In genomic region chr17:56540791-56541190, GRCh38 we compare ENCODE assay signal across 33 cellular contexts. TPM values are rescaled to one million over a fixed set of nuclear protein-coding genes. Genes with fewer than 3 reads are reported as not detected.
DNase-seq lines count a peak whose midpoint lies in the region; ATAC-seq, FAIRE-seq and TF ChIP-seq lines count a peak whose summit lies in the region.
"Had no signal": no experiment of that assay in that cellular context is flagged by ENCODE, and none has a peak within 500 bp of the region (broad histone marks: within the 10 kb centered on the region; RNA-seq: fewer than 3 reads in every experiment).

No MANE protein-coding gene starts in this region.

- H3K4me3 ChIP-seq in AG10803 (ENCODE audit: low read length) (no peak overlapping the region), H1 (ENCODE audit: extremely low read depth in 1 of 4, insufficient read depth in 2 of 4, low read depth in 3 of 4, low read length in 4 of 4) (no peak overlapping the region)
- H3K4me3 ChIP-seq: A549, testis had no signal

- H2AFZ ChIP-seq in H1 (ENCODE audit: low read length), result no peak overlapping the region

- H3K9me3 Mint-ChIP-seq in mesothelial cell of epicardium, result peaks cover 9% of the 10 kb centered on the region

- H3K27me3 Mint-ChIP-seq in mesothelial cell of epicardium (ENCODE audit: low read depth), result no peaks in the 10 kb centered on the region

- CTCF ChIA-PET in H1 (lab: Charles Lee; ENCODE audit: partially characterized antibody), result no interaction called here

- no peak for TF ChIP-seq CTCF in AG10803 (conservative IDR thresholded peaks at IDR 0.05; ENCODE audit: low read length)
- no peak for TF ChIP-seq CTCF in H1 (IDR thresholded peaks at IDR 0.05; ENCODE audit: control extremely low read depth in 1 of 3, insufficient read depth in 1 of 3, low read depth in 1 of 3, low read length in 3 of 3)
- no peak for TF ChIP-seq CTCF in mesothelial cell of epicardium (IDR thresholded peaks at IDR 0.05; ENCODE audit: unreplicated experiment)

- H3K4me2 ChIP-seq in H1 (ENCODE audit: insufficient read depth in 1 of 2, low read depth in 2 of 2, low read length in 2 of 2), result no peak overlapping the region
- H3K4me2 ChIP-seq: A549 had no signal

- no peak for TF ChIP-seq RAD21 in H1 (IDR thresholded peaks at IDR 0.05 in 1 of 2, conservative IDR thresholded peaks at IDR 0.05 in 1 of 2; ENCODE audit: low read depth in 2 of 2, low read length in 2 of 2)

- H2BK12ac ChIP-seq in H1 (ENCODE audit: low read depth, low read length), result no peak overlapping the region

- H2BK5ac ChIP-seq in H1 (ENCODE audit: low read depth, low read length), result no peak overlapping the region

- H3K18ac ChIP-seq in H1 (ENCODE audit: extremely low read depth, low read length), result no peak overlapping the region

- no peak overlapping the region for H4K8ac ChIP-seq in H1 (ENCODE audit: extremely low read depth, insufficient read depth, low read length)

- H3K27ac Mint-ChIP-seq in mesothelial cell of epicardium, result peak overlapping the region; percentile 72
- H3K27ac Mint-ChIP-seq: activated CD8-positive, alpha-beta memory T cell treated with anti-CD3 and anti-CD28 coated beads, Interleukin-2, amount 10 ng/mL, durations not matched to agents 7 days and 5 days; memory B cell; naive thymus-derived CD4-positive, alpha-beta T cell had no signal

- H4K5ac ChIP-seq in H1 (ENCODE audit: insufficient read length, low read depth, low read length), result no peak overlapping the region

- no peak overlapping the region for H2BK120ac ChIP-seq in H1 (replicated peaks; ENCODE audit: low read depth, low read length)

- no peak for ATAC-seq in HG03175 (IDR thresholded peaks at IDR 0.05; ENCODE audit: unreplicated experiment)
- ATAC-seq: A549; activated CD8-positive, alpha-beta memory T cell treated with anti-CD3 and anti-CD28 coated beads, Interleukin-2, amount 10 ng/mL, durations not matched to agents 7 days and 5 days; left colon; naive thymus-derived CD4-positive, alpha-beta T cell had no signal

- TF ChIP-seq EP300 in H1 (IDR thresholded peaks at IDR 0.05; ENCODE audit: borderline replicate concordance in 1 of 2, low read depth in 2 of 2, low read length in 2 of 2), result no peak

- no peak overlapping the region for H3K14ac ChIP-seq in H1 (ENCODE audit: insufficient read length)

- H3K56ac ChIP-seq in H1 (replicated peaks; ENCODE audit: insufficient read length, low read depth, low read length), result no peak overlapping the region

- no peak overlapping the region for H3K4me3 Mint-ChIP-seq in mesothelial cell of epicardium
- H3K4me3 Mint-ChIP-seq: activated CD8-positive, alpha-beta memory T cell treated with anti-CD3 and anti-CD28 coated beads, Interleukin-2, amount 10 ng/mL, durations not matched to agents 7 days and 5 days; memory B cell; naive thymus-derived CD4-positive, alpha-beta T cell had no signal

- H4K91ac ChIP-seq in H1 (replicated peaks; ENCODE audit: insufficient read length, low read length), result no peak overlapping the region

- H3K36me3 ChIP-seq in H1 (ENCODE audit: control insufficient read depth in 2 of 4, insufficient read depth in 4 of 4, low read length in 3 of 4), result no peaks in the 10 kb centered on the region
- H3K36me3 ChIP-seq: BE2C, brain microvascular endothelial cell, WERI-Rb-1 had no signal

- H3K27ac ChIP-seq in H1 (ENCODE audit: low read depth, low read length), result no peak overlapping the region
- H3K27ac ChIP-seq: A549, brain microvascular endothelial cell, testis, WERI-Rb-1 had no signal

- no peak overlapping the region for H2AK5ac ChIP-seq in H1 (ENCODE audit: low read depth, low read length)

- peaks cover 2% of the 10 kb centered on the region for H3K36me3 Mint-ChIP-seq in mesothelial cell of epicardium
- H3K36me3 Mint-ChIP-seq: activated CD8-positive, alpha-beta memory T cell treated with anti-CD3 and anti-CD28 coated beads, Interleukin-2, amount 10 ng/mL, durations not matched to agents 7 days and 5 days; memory B cell had no signal

- POLR2A ChIA-PET in H1 (lab: Charles Lee; ENCODE audit: partially characterized antibody), result no interaction called here

- no peaks in the 10 kb centered on the region for H3K23me2 ChIP-seq in H1 (ENCODE audit: low read depth, low read length)

- H3K79me1 ChIP-seq in H1 (ENCODE audit: low read depth, low read length), result no peaks in the 10 kb centered on the region; the same call in 1 of the 2 replicates

- no peak for TF ChIP-seq POLR2A in H1 (IDR thresholded peaks at IDR 0.05; ENCODE audit: control extremely low read depth in 1 of 2, low read depth in 2 of 2, low read length in 2 of 2)

- H2BK15ac ChIP-seq in H1 (ENCODE audit: low read length), result no peak overlapping the region

- no peak overlapping the region for H3K23ac ChIP-seq in H1 (ENCODE audit: insufficient read length)

- FAIRE-seq in H1 (lab: Jason Lieb, UNC), result no peak
- FAIRE-seq: A549, colon, GM18507, RCC 7860 had no signal

- no peaks in the 10 kb centered on the region for H3K9me3 ChIP-seq in H1 (ENCODE audit: insufficient read depth in 2 of 2, low read depth in 1 of 2, low read length in 1 of 2)
- H3K9me3 ChIP-seq: A549, BE2C, testis had no signal

- peaks cover 19% of the 10 kb centered on the region for H3K4me1 Mint-ChIP-seq in mesothelial cell of epicardium
- H3K4me1 Mint-ChIP-seq: activated CD8-positive, alpha-beta memory T cell treated with anti-CD3 and anti-CD28 coated beads, Interleukin-2, amount 10 ng/mL, durations not matched to agents 7 days and 5 days; memory B cell; naive thymus-derived CD4-positive, alpha-beta T cell had no signal

- no peak overlapping the region for H2BK20ac ChIP-seq in H1 (ENCODE audit: low read length)

- H3K4ac ChIP-seq in H1 (replicated peaks; ENCODE audit: insufficient read length, low read depth, low read length), result no peak overlapping the region

- H3K79me2 ChIP-seq in H1 (ENCODE audit: control insufficient read depth in 1 of 2, insufficient read depth in 2 of 2, low read length in 2 of 2), result no peaks in the 10 kb centered on the region

- peaks cover 0 to 4% (median 2%) of the 10 kb centered on the region in 4 experiments; a peak in 4 of 7 replicates for H3K4me1 ChIP-seq in H1 (replicated peaks in 1 of 4; ENCODE audit: control insufficient read depth in 3 of 4, insufficient read depth in 4 of 4, low read length in 3 of 4)
- H3K4me1 ChIP-seq: A549, BE2C, testis had no signal

- WGBS in H1 (ENCODE audit: extremely low coverage in 1 of 2, insufficient coverage in 1 of 2, insufficient read length in 1 of 2, insufficient replicate concordance in 2 of 2, low coverage in 1 of 2, low lambda C conversion rate in 2 of 2, missing lambda C conversion rate in 1 of 2), 2 experiments, result 82% methylated on average over 5 of the region's 5 CpGs; no CpG with 5 or more reads in 1 of the 2 experiments

- H3K9ac ChIP-seq in H1 (replicated peaks in 1 of 4; ENCODE audit: extremely low read depth in 1 of 4, low read depth in 3 of 4, low read length in 3 of 4), result no peak overlapping the region

- no peaks in the 10 kb centered on the region for H4K20me1 ChIP-seq in H1 (replicated peaks in 1 of 2; ENCODE audit: control insufficient read depth in 1 of 2, insufficient read depth in 2 of 2, low read length in 2 of 2)

- no peaks in the 10 kb centered on the region for H3K27me3 ChIP-seq in H1 (replicated peaks in 1 of 4; ENCODE audit: control insufficient read depth in 3 of 4, extremely low read depth in 1 of 4, insufficient read depth in 3 of 4, low read length in 3 of 4)
- H3K27me3 ChIP-seq: brain microvascular endothelial cell, testis had no signal

- DNase-seq in AG10803 (ENCODE audit: low read depth) (peak; percentile 11), HS-27A (ENCODE audit: low read depth) (peak; percentile 15), H1 (ENCODE audit: low read depth in 1 of 2, low spot score in 2 of 2) (no peak), mesothelial cell of epicardium (ENCODE audit: low spot score in 2 of 2, unreplicated experiment in 2 of 2) (no peak), NCI-H128 (lab: John Stamatoyannopoulos, UW; ENCODE audit: unreplicated experiment) (no peak), putamen (ENCODE audit: low spot score) (no peak), hypothalamus (lab: John Stamatoyannopoulos, UW) (no peak)
- DNase-seq: activated CD4-positive, alpha-beta T cell treated with anti-CD3 and anti-CD28 coated beads, Interleukin-2, amount 50 U/mL, for 1 hour; activated CD8-positive, alpha-beta memory T cell treated with anti-CD3 and anti-CD28 coated beads, Interleukin-2, amount 10 ng/mL, durations not matched to agents 7 days and 5 days; activated naive CD4-positive, alpha-beta T cell treated with Interleukin-2 at 50 U/mL for 16 hours; activated T-cell treated with anti-CD3 and anti-CD28 coated beads, Interleukin-2, amount 50 U/mL, for 48 hours; BE2C; brain microvascular endothelial cell; DMS153; effector CD8-positive, alpha-beta T cell; glutamatergic neuron; left colon; naive thymus-derived CD4-positive, alpha-beta T cell; NCI-H1105; NCI-H2029 treated with DMSO at 0.1 percent for 48 hours; NCI-H2227 treated with DMSO at 0.1 percent for 48 hours; SIG-M5; stimulated activated naive CD4-positive, alpha-beta T cell treated with Interleukin-2 at 50 U/mL for 16 hours; SW 1271; T1000; testis; WERI-Rb-1 had no signal

TF ChIP-seq in H1, 55 proteins besides CTCF, POLR2A, EP300 and RAD21:
- TF ChIP-seq YY1 (IDR thresholded peaks at IDR 0.05; ENCODE audit: low read depth, low read length) (no peak), E2F6 (IDR thresholded peaks at IDR 0.05) (no peak), TEAD4 (IDR thresholded peaks at IDR 0.05; ENCODE audit: low read depth, low read length) (peak; percentile 89)

RNA-seq across cellular contexts. Expression of gene NOG, which starts 52.7 kb away (rescaled TPM):
- 0.23 and 0.35 TPM in 2 replicates for total RNA-seq in H1 (2021; fragmentation: NEBNext Ultra II Directional; extraction: Animal tissue kit (Norgen Biotek cat#: 25700))
- polyA plus RNA-seq in H1 (2011; rRNA removed), result 0.35 and 0.58 TPM in 2 replicates
- polyA plus RNA-seq in H1 (2011; cell fraction: cytosol; rRNA removed), result 0.28 TPM
- polyA plus RNA-seq in H1 (2011; cell fraction: nucleus; rRNA removed), result 0.37 TPM
- polyA plus RNA-seq in H1 (2012, experiment 1 of 2), result 0.12 to 0.30 TPM (median 0.25 TPM) in 4 replicates
- 0.16 TPM for polyA plus RNA-seq in H1 (2012, experiment 2 of 2)
- polyA plus RNA-seq in H1 (2013, experiment 1 of 2), result 0.14 TPM
- 0.15 TPM for polyA plus RNA-seq in H1 (2013, experiment 2 of 2)
- polyA minus RNA-seq in H1 (2011; rRNA and poly(A)+ RNA removed), result 0.13 TPM in 1 of 2 replicates, not detected in the other
- 0.81 TPM for polyA minus RNA-seq in H1 (2011; cell fraction: cytosol; rRNA and poly(A)+ RNA removed)
- polyA minus RNA-seq in H1 (2011; cell fraction: nucleus; rRNA and poly(A)+ RNA removed), result 0.40 TPM
- 13.2 to 13.7 TPM (median 13.4 TPM) in 3 replicates for total RNA-seq in mesothelial cell of epicardium
- total RNA-seq: activated CD8-positive, alpha-beta memory T cell treated with anti-CD3 and anti-CD28 coated beads, Interleukin-2, amount 10 ng/mL, durations not matched to agents 7 days and 5 days had no signal

Comparison
In these comparisons a context has a peak if more than half of its experiments do, and no peak if none do; other contexts are left out.
1. DNase-seq: peak in AG10803 (single experiment) and HS-27A (single experiment); none in H1 (0 of 2), mesothelial cell of epicardium (0 of 2), NCI-H128 (single experiment), putamen (single experiment) and hypothalamus (0 of 51).
2. RNA of gene NOG, which starts 52.7 kb away (total RNA-seq): 13.2 to 13.7 TPM in mesothelial cell of epicardium; 0.23 to 0.35 TPM in H1; every median in the first group is over 10 times any median in the second.